ENCODE assay signal across 24 cellular contexts in genomic region chr4:160877087-160877790, GRCh38.
DNase-seq lines count a peak whose midpoint lies in the region; ATAC-seq, FAIRE-seq and TF ChIP-seq lines count a peak whose summit lies in the region.
"Had no signal": no experiment of that assay in that cellular context is flagged by ENCODE, and none has a peak within 500 bp of the region (broad histone marks: within the 10 kb centered on the region; RNA-seq: fewer than 3 reads in every experiment).

No MANE protein-coding gene starts in this region.

- no peak for TF ChIP-seq EP300 in H1 (IDR thresholded peaks at IDR 0.05; ENCODE audit: borderline replicate concordance in 1 of 2, low read depth in 2 of 2, low read length in 2 of 2)

- H3K9me2 ChIP-seq in PC-3 (replicated peaks; ENCODE audit: low read length): no peaks in the 10 kb centered on the region

- no peak overlapping the region for H3K23ac ChIP-seq in H1 (ENCODE audit: insufficient read length)

- CTCF ChIA-PET in PC-3 (lab: Charles Lee) (no interaction called here), H1 (lab: Charles Lee; ENCODE audit: partially characterized antibody) (interaction anchor here (0.7 to 0.9 kb wide), 4 partner anchors 134 to 666 kb away, joined by 3 read pairs; no protein-coding TSS in a partner anchor)

- 85% methylated on average over 9 of the region's 9 CpGs; no CpG with 5 or more reads in 1 of the 2 experiments for WGBS in H1 (ENCODE audit: extremely low coverage in 1 of 2, insufficient coverage in 1 of 2, insufficient read length in 1 of 2, insufficient replicate concordance in 2 of 2, low coverage in 1 of 2, low lambda C conversion rate in 2 of 2, missing lambda C conversion rate in 1 of 2), 2 experiments

- H3K4me1 ChIP-seq in PC-3 (ENCODE audit: insufficient read depth, low read length): no peaks in the 10 kb centered on the region
- H3K4me1 ChIP-seq in H1 (replicated peaks in 1 of 4; ENCODE audit: control insufficient read depth in 3 of 4, insufficient read depth in 4 of 4, low read length in 3 of 4): peaks cover 0 to 3% (median 0%) of the 10 kb centered on the region in 4 experiments; a peak in 1 of 7 replicates
- no peaks in the 10 kb centered on the region for H3K4me1 ChIP-seq in neural progenitor cell
- no peaks in the 10 kb centered on the region for H3K4me1 ChIP-seq in colonic mucosa
- H3K4me1 ChIP-seq: psoas muscle, upper lobe of left lung had no signal

- H2BK20ac ChIP-seq in H1 (ENCODE audit: low read length): no peak overlapping the region

- POLR2A ChIA-PET in PC-3 (lab: Charles Lee; ENCODE audit: unreplicated experiment): no interaction called here
- POLR2A ChIA-PET in H1 (lab: Charles Lee; ENCODE audit: partially characterized antibody): no interaction called here

- H3K9ac ChIP-seq in PC-3 (ENCODE audit: low read length): no peak overlapping the region
- no peak overlapping the region for H3K9ac ChIP-seq in H1 (replicated peaks in 1 of 4; ENCODE audit: extremely low read depth in 1 of 4, low read depth in 3 of 4, low read length in 3 of 4)
- H3K9ac ChIP-seq in neural progenitor cell: no peak overlapping the region
- H3K9ac ChIP-seq in colonic mucosa (ENCODE audit: low read depth in 2 of 2, low read length in 2 of 2): no peak overlapping the region

- H3K36me3 Mint-ChIP-seq in neural progenitor cell: peaks cover 2% of the 10 kb centered on the region
- H3K36me3 Mint-ChIP-seq: IgD-negative memory B cell had no signal

- H3K27me3 ChIP-seq in PC-3 (ENCODE audit: low read length): no peaks in the 10 kb centered on the region
- H3K27me3 ChIP-seq in H1 (replicated peaks in 1 of 4; ENCODE audit: control insufficient read depth in 3 of 4, extremely low read depth in 1 of 4, insufficient read depth in 3 of 4, low read length in 3 of 4): no peaks in the 10 kb centered on the region
- H3K27me3 ChIP-seq in neural progenitor cell: no peaks in the 10 kb centered on the region
- no peaks in the 10 kb centered on the region for H3K27me3 ChIP-seq in colonic mucosa
- H3K27me3 ChIP-seq: BE2C, MG63, upper lobe of left lung had no signal

- H3K79me2 ChIP-seq in PC-3 (ENCODE audit: low read length) (no peaks in the 10 kb centered on the region), H1 (ENCODE audit: control insufficient read depth in 1 of 2, insufficient read depth in 2 of 2, low read length in 2 of 2) (no peaks in the 10 kb centered on the region), neural progenitor cell (ENCODE audit: low read depth) (no peaks in the 10 kb centered on the region)

- DNase-seq in ELR (ENCODE audit: low read depth) (peak; percentile 36), PC-3 (peak; percentile 7), H1 (ENCODE audit: low read depth in 1 of 2, low spot score in 2 of 2) (no peak), neural progenitor cell (ENCODE audit: low spot score) (peak; percentile 4), GM03348 (ENCODE audit: low spot score) (no peak), colonic mucosa (no peak)
- no peak for DNase-seq in NK-92 treated with Interleukin-12 subunit alpha and Interleukin-12 subunit beta, amount 100 ng/mL, for 24 hours (lab: John Stamatoyannopoulos, UW)
- DNase-seq: activated T-cell treated with anti-CD3 and anti-CD28 coated beads, Interleukin-2, amount 50 U/mL, for 24 hours; BE2C; DMS79; kidney glomerular epithelial cell; MG63; NCI-H1417 treated with DMSO at 0.1 percent for 48 hours; NCI-H510A treated with DMSO at 0.1 percent for 48 hours; nucleus accumbens; psoas muscle; upper lobe of left lung had no signal

- peaks cover 7% of the 10 kb centered on the region for H3K9me3 Mint-ChIP-seq in neural progenitor cell

- H3K4me2 ChIP-seq in PC-3 (ENCODE audit: low read length) (no peak overlapping the region), H1 (ENCODE audit: insufficient read depth in 1 of 2, low read depth in 2 of 2, low read length in 2 of 2) (no peak overlapping the region), neural progenitor cell (no peak overlapping the region)

- H3K36me3 ChIP-seq in PC-3 (ENCODE audit: low read depth, low read length) (no peaks in the 10 kb centered on the region), H1 (ENCODE audit: control insufficient read depth in 2 of 4, insufficient read depth in 4 of 4, low read length in 3 of 4) (no peaks in the 10 kb centered on the region), neural progenitor cell (no peaks in the 10 kb centered on the region), colonic mucosa (no peaks in the 10 kb centered on the region)
- H3K36me3 ChIP-seq: BE2C, MG63, upper lobe of left lung had no signal

- H3K4ac ChIP-seq in H1 (replicated peaks; ENCODE audit: insufficient read length, low read depth, low read length): no peak overlapping the region

- H3K4me3 ChIP-seq in PC-3 (ENCODE audit: low read length): no peak overlapping the region
- H3K4me3 ChIP-seq in H1 (ENCODE audit: extremely low read depth in 1 of 4, insufficient read depth in 2 of 4, low read depth in 3 of 4, low read length in 4 of 4): no peak overlapping the region
- no peak overlapping the region for H3K4me3 ChIP-seq in neural progenitor cell
- H3K4me3 ChIP-seq in colonic mucosa: no peak overlapping the region
- H3K4me3 ChIP-seq: GM12878, MG63, psoas muscle, upper lobe of left lung had no signal

- no peak for FAIRE-seq in H1 (lab: Jason Lieb, UNC)
- FAIRE-seq: GM12878, RCC 7860 had no signal

- H3K56ac ChIP-seq in H1 (replicated peaks; ENCODE audit: insufficient read length, low read depth, low read length): no peak overlapping the region

- H3K9me3 ChIP-seq in PC-3 (ENCODE audit: low read length): no peaks in the 10 kb centered on the region
- no peaks in the 10 kb centered on the region for H3K9me3 ChIP-seq in H1 (ENCODE audit: insufficient read depth in 2 of 2, low read depth in 1 of 2, low read length in 1 of 2)
- no peaks in the 10 kb centered on the region for H3K9me3 ChIP-seq in neural progenitor cell (ENCODE audit: low read depth)
- H3K9me3 ChIP-seq in colonic mucosa: no peaks in the 10 kb centered on the region
- H3K9me3 ChIP-seq: BE2C, MG63, psoas muscle, upper lobe of left lung had no signal

- no peak overlapping the region for H2BK120ac ChIP-seq in H1 (replicated peaks; ENCODE audit: low read depth, low read length)

- H3F3A ChIP-seq in PC-3 (ENCODE audit: low read length, unreplicated experiment) (no peaks in the 10 kb centered on the region), neural progenitor cell (ENCODE audit: low read depth) (no peaks in the 10 kb centered on the region)

- H2BK12ac ChIP-seq in H1 (ENCODE audit: low read depth, low read length): no peak overlapping the region

- H3K27ac Mint-ChIP-seq in neural progenitor cell: no peak overlapping the region
- H3K27ac Mint-ChIP-seq: activated T-cell treated with anti-CD3 and anti-CD28 coated beads, Interleukin-2, amount 50 U/mL, for 24 hours; dendritic cell treated with granulocyte-macrophage colony-stimulating factor and Interleukin-4, amounts not matched to agents 40 ng/mL and 50 ng/mL, for 4 days; IgD-negative memory B cell had no signal

- H2AFZ ChIP-seq in PC-3 (ENCODE audit: low read length): no peak overlapping the region
- H2AFZ ChIP-seq in H1 (ENCODE audit: low read length): peak overlapping the region; percentile 48; the same call in 1 of the 2 replicates
- no peak overlapping the region for H2AFZ ChIP-seq in neural progenitor cell (replicated peaks)

- no peak overlapping the region for H4K5ac ChIP-seq in H1 (ENCODE audit: insufficient read length, low read depth, low read length)

- no peak overlapping the region for H4K91ac ChIP-seq in H1 (replicated peaks; ENCODE audit: insufficient read length, low read length)

- no peaks in the 10 kb centered on the region for H3K27me3 Mint-ChIP-seq in neural progenitor cell (ENCODE audit: insufficient read depth, low read depth)
- H3K27me3 Mint-ChIP-seq: activated T-cell treated with anti-CD3 and anti-CD28 coated beads, Interleukin-2, amount 50 U/mL, for 24 hours; dendritic cell treated with granulocyte-macrophage colony-stimulating factor and Interleukin-4, amounts not matched to agents 40 ng/mL and 50 ng/mL, for 4 days; IgD-negative memory B cell had no signal

- no peak overlapping the region for H3K27ac ChIP-seq in PC-3 (ENCODE audit: low read length)
- H3K27ac ChIP-seq in H1 (ENCODE audit: low read depth, low read length): no peak overlapping the region
- H3K27ac ChIP-seq in neural progenitor cell: no peak overlapping the region
- no peak overlapping the region for H3K27ac ChIP-seq in colonic mucosa
- H3K27ac ChIP-seq: HL-60, psoas muscle, upper lobe of left lung had no signal

- ATAC-seq in PC-3: no peak
- no peak for ATAC-seq in HG03196 (IDR thresholded peaks at IDR 0.05; ENCODE audit: unreplicated experiment)
- ATAC-seq: GM12878, HCT116, psoas muscle had no signal

- no peak for TF ChIP-seq POLR2A in H1 (IDR thresholded peaks at IDR 0.05; ENCODE audit: control extremely low read depth in 1 of 2, low read depth in 2 of 2, low read length in 2 of 2)

- no peak overlapping the region for H3K14ac ChIP-seq in H1 (ENCODE audit: insufficient read length)

- TF ChIP-seq CTCF in PC-3 (conservative IDR thresholded peaks at IDR 0.05; ENCODE audit: low read depth, low read length) (no peak), H1 (IDR thresholded peaks at IDR 0.05; ENCODE audit: control extremely low read depth in 1 of 3, insufficient read depth in 1 of 3, low read depth in 1 of 3, low read length in 3 of 3) (peak in 1 of 3 experiments; percentile 37; a peak in 1 of 4 replicates), neural progenitor cell (IDR thresholded peaks at IDR 0.05) (peak; percentile 16), colonic mucosa (IDR thresholded peaks at IDR 0.05) (no peak)

- no peak overlapping the region for H2BK5ac ChIP-seq in H1 (ENCODE audit: low read depth, low read length)

- BruUV-seq in PC-3 (replicated peaks; lab: Mats Ljungman, UMichigan): no TSS peak

- no peak overlapping the region for H3K18ac ChIP-seq in H1 (ENCODE audit: extremely low read depth, low read length)

- intact Hi-C loops in PC-3 (cut with micrococcal nuclease) (no loop called here), colonic mucosa (cut with DNase I) (no loop called here)

- no peaks in the 10 kb centered on the region; the same call in 1 of the 2 replicates for H3K23me2 ChIP-seq in H1 (ENCODE audit: low read depth, low read length)

- H4K20me1 ChIP-seq in PC-3 (ENCODE audit: low read length) (no peaks in the 10 kb centered on the region), H1 (replicated peaks in 1 of 2; ENCODE audit: control insufficient read depth in 1 of 2, insufficient read depth in 2 of 2, low read length in 2 of 2) (no peaks in the 10 kb centered on the region), neural progenitor cell (ENCODE audit: low read depth) (no peaks in the 10 kb centered on the region)

- no peak overlapping the region; the same call in 1 of the 2 replicates for H4K8ac ChIP-seq in H1 (ENCODE audit: extremely low read depth, insufficient read depth, low read length)

- H3K4me3 Mint-ChIP-seq in neural progenitor cell: no peak overlapping the region
- H3K4me3 Mint-ChIP-seq: activated T-cell treated with anti-CD3 and anti-CD28 coated beads, Interleukin-2, amount 50 U/mL, for 24 hours; dendritic cell treated with granulocyte-macrophage colony-stimulating factor and Interleukin-4, amounts not matched to agents 40 ng/mL and 50 ng/mL, for 4 days; IgD-negative memory B cell had no signal

- H2AK5ac ChIP-seq in H1 (ENCODE audit: low read depth, low read length): no peak overlapping the region

- TF ChIP-seq RAD21 in H1 (IDR thresholded peaks at IDR 0.05 in 1 of 2, conservative IDR thresholded peaks at IDR 0.05 in 1 of 2; ENCODE audit: low read depth in 2 of 2, low read length in 2 of 2): peak; percentile 45 to 54

- H3K4me1 Mint-ChIP-seq in neural progenitor cell: peaks cover 17% of the 10 kb centered on the region

- no peak overlapping the region for H2BK15ac ChIP-seq in H1 (ENCODE audit: low read length)

- H3K79me1 ChIP-seq in H1 (ENCODE audit: low read depth, low read length): no peaks in the 10 kb centered on the region

Comparison
In these comparisons a context has a peak if more than half of its experiments do, and no peak if none do; other contexts are left out.
1. DNase-seq: peak in ELR (single experiment), PC-3 (single experiment) and neural progenitor cell (single experiment); none in H1 (0 of 2), GM03348 (single experiment), NK-92 treated with Interleukin-12 subunit alpha and Interleukin-12 subunit beta, amount 100 ng/mL, for 24 hours (single experiment) and colonic mucosa (single experiment).